1 cellular context compared by ENCODE assay signal in the genomic region with DNA sequence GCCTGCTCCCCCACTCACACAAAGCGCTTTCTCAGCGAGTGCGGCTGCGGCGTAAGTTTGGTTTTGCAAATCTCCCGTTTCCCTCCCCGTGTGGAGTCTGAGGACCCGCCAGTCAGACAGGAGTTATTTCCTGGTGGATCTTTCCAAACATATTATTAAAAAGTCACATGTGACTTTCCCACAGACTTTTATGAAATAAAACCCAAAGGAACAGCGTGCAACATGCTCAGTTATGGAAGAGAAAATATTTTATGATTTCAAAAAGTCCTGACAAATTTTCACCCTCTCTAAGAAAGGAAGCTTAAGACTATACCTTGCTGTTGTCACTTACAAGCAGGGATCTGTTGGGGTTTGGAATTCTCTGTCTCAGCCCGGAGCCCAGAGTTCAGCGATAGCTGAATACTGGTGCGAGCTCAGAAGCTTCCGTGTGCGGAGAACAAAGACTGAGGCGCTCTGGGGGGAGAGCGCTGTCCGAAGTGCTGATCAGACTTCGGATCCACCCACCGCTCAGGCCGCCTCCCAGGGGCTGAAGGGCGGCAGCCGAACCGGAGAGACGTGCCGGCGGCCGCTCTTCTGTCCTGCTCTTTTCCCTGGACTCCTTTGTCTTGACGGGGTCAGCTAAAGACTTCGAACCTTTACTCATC.
TF ChIP-seq lines count a peak whose summit lies in the region.

No MANE protein-coding gene starts in this region.

TF ChIP-seq in HepG2, 621 proteins besides CTCF, POLR2A, EP300 and RAD21 (continued from another document and continues in another):
- TF ChIP-seq, protein P1, sequence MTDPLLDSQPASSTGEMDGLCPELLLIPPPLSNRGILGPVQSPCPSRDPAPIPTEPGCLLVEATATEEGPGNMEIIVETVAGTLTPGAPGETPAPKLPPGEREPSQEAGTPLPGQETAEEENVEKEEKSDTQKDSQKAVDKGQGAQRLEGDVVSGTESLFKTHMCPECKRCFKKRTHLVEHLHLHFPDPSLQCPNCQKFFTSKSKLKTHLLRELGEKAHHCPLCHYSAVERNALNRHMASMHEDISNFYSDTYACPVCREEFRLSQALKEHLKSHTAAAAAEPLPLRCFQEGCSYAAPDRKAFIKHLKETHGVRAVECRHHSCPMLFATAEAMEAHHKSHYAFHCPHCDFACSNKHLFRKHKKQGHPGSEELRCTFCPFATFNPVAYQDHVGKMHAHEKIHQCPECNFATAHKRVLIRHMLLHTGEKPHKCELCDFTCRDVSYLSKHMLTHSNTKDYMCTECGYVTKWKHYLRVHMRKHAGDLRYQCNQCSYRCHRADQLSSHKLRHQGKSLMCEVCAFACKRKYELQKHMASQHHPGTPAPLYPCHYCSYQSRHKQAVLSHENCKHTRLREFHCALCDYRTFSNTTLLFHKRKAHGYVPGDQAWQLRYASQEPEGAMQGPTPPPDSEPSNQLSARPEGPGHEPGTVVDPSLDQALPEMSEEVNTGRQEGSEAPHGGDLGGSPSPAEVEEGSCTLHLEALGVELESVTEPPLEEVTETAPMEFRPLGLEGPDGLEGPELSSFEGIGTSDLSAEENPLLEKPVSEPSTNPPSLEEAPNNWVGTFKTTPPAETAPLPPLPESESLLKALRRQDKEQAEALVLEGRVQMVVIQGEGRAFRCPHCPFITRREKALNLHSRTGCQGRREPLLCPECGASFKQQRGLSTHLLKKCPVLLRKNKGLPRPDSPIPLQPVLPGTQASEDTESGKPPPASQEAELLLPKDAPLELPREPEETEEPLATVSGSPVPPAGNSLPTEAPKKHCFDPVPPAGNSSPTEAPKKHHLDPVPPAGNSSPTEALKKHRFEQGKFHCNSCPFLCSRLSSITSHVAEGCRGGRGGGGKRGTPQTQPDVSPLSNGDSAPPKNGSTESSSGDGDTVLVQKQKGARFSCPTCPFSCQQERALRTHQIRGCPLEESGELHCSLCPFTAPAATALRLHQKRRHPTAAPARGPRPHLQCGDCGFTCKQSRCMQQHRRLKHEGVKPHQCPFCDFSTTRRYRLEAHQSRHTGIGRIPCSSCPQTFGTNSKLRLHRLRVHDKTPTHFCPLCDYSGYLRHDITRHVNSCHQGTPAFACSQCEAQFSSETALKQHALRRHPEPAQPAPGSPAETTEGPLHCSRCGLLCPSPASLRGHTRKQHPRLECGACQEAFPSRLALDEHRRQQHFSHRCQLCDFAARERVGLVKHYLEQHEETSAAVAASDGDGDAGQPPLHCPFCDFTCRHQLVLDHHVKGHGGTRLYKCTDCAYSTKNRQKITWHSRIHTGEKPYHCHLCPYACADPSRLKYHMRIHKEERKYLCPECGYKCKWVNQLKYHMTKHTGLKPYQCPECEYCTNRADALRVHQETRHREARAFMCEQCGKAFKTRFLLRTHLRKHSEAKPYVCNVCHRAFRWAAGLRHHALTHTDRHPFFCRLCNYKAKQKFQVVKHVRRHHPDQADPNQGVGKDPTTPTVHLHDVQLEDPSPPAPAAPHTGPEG (CRISPR knock-in tag; IDR thresholded peaks at IDR 0.05), result peak; percentile 93
- TF ChIP-seq ZNF776 (CRISPR knock-in tag; IDR thresholded peaks at IDR 0.05) (peak; percentile 46; the same call in 1 of the 2 replicates), NCOR1 (IDR thresholded peaks at IDR 0.05; ENCODE audit: borderline replicate concordance, low read length) (no peak), ZNF317 (CRISPR knock-in tag; IDR thresholded peaks at IDR 0.05) (peak; percentile 92), SP5 (CRISPR knock-in tag; IDR thresholded peaks at IDR 0.05; ENCODE audit: borderline replicate concordance, low read depth) (peak; percentile 49; the same call in 1 of the 2 replicates), REL (CRISPR knock-in tag; conservative IDR thresholded peaks at IDR 0.05) (peak; percentile 88), SCMH1 (CRISPR knock-in tag; IDR thresholded peaks at IDR 0.05; ENCODE audit: borderline replicate concordance) (no peak), GABPB1 (CRISPR knock-in tag; IDR thresholded peaks at IDR 0.05) (peak; percentile 71), ZNF567 (CRISPR knock-in tag; IDR thresholded peaks at IDR 0.05; ENCODE audit: borderline replicate concordance) (0 out of 2 replicates have a peak, but pooled peaks have one; percentile 41), ZNF577 (CRISPR knock-in tag; IDR thresholded peaks at IDR 0.05; ENCODE audit: borderline replicate concordance, low read depth) (no peak), NFATC3 (CRISPR knock-in tag; IDR thresholded peaks at IDR 0.05) (0 out of 2 replicates have a peak, but pooled peaks have one; percentile 60), ZNF546 (CRISPR knock-in tag; conservative IDR thresholded peaks at IDR 0.05) (peak; percentile 95), TGIF2 (CRISPR knock-in tag; IDR thresholded peaks at IDR 0.05) (peak; percentile 96), ZNF660 (CRISPR knock-in tag; IDR thresholded peaks at IDR 0.05; ENCODE audit: borderline replicate concordance, low read depth) (0 out of 2 replicates have a peak, but pooled peaks have one; percentile 69), GPN1 (CRISPR knock-in tag; IDR thresholded peaks at IDR 0.05; ENCODE audit: borderline replicate concordance) (peak; percentile 97; the same call in 1 of the 2 replicates), KLF16 (CRISPR knock-in tag; IDR thresholded peaks at IDR 0.05) (peak in 1 of 2 experiments; percentile 100; a peak in 2 of 4 replicates), ZNF740 (CRISPR knock-in tag; IDR thresholded peaks at IDR 0.05) (peak; percentile 95)
- TF ChIP-seq, protein P2, sequence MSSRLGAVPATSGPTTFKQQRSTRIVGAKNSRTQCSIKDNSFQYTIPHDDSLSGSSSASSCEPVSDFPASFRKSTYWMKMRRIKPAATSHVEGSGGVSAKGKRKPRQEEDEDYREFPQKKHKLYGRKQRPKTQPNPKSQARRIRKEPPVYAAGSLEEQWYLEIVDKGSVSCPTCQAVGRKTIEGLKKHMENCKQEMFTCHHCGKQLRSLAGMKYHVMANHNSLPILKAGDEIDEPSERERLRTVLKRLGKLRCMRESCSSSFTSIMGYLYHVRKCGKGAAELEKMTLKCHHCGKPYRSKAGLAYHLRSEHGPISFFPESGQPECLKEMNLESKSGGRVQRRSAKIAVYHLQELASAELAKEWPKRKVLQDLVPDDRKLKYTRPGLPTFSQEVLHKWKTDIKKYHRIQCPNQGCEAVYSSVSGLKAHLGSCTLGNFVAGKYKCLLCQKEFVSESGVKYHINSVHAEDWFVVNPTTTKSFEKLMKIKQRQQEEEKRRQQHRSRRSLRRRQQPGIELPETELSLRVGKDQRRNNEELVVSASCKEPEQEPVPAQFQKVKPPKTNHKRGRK (CRISPR knock-in tag; IDR thresholded peaks at IDR 0.05), result no peak
- TF ChIP-seq, protein P3, sequence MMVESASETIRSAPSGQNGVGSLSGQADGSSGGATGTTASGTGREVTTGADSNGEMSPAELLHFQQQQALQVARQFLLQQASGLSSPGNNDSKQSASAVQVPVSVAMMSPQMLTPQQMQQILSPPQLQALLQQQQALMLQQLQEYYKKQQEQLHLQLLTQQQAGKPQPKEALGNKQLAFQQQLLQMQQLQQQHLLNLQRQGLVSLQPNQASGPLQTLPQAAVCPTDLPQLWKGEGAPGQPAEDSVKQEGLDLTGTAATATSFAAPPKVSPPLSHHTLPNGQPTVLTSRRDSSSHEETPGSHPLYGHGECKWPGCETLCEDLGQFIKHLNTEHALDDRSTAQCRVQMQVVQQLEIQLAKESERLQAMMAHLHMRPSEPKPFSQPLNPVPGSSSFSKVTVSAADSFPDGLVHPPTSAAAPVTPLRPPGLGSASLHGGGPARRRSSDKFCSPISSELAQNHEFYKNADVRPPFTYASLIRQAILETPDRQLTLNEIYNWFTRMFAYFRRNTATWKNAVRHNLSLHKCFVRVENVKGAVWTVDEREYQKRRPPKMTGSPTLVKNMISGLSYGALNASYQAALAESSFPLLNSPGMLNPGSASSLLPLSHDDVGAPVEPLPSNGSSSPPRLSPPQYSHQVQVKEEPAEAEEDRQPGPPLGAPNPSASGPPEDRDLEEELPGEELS (CRISPR knock-in tag; IDR thresholded peaks at IDR 0.05), result peak; percentile 57; the same call in 1 of the 2 replicates
- TF ChIP-seq, protein P4, sequence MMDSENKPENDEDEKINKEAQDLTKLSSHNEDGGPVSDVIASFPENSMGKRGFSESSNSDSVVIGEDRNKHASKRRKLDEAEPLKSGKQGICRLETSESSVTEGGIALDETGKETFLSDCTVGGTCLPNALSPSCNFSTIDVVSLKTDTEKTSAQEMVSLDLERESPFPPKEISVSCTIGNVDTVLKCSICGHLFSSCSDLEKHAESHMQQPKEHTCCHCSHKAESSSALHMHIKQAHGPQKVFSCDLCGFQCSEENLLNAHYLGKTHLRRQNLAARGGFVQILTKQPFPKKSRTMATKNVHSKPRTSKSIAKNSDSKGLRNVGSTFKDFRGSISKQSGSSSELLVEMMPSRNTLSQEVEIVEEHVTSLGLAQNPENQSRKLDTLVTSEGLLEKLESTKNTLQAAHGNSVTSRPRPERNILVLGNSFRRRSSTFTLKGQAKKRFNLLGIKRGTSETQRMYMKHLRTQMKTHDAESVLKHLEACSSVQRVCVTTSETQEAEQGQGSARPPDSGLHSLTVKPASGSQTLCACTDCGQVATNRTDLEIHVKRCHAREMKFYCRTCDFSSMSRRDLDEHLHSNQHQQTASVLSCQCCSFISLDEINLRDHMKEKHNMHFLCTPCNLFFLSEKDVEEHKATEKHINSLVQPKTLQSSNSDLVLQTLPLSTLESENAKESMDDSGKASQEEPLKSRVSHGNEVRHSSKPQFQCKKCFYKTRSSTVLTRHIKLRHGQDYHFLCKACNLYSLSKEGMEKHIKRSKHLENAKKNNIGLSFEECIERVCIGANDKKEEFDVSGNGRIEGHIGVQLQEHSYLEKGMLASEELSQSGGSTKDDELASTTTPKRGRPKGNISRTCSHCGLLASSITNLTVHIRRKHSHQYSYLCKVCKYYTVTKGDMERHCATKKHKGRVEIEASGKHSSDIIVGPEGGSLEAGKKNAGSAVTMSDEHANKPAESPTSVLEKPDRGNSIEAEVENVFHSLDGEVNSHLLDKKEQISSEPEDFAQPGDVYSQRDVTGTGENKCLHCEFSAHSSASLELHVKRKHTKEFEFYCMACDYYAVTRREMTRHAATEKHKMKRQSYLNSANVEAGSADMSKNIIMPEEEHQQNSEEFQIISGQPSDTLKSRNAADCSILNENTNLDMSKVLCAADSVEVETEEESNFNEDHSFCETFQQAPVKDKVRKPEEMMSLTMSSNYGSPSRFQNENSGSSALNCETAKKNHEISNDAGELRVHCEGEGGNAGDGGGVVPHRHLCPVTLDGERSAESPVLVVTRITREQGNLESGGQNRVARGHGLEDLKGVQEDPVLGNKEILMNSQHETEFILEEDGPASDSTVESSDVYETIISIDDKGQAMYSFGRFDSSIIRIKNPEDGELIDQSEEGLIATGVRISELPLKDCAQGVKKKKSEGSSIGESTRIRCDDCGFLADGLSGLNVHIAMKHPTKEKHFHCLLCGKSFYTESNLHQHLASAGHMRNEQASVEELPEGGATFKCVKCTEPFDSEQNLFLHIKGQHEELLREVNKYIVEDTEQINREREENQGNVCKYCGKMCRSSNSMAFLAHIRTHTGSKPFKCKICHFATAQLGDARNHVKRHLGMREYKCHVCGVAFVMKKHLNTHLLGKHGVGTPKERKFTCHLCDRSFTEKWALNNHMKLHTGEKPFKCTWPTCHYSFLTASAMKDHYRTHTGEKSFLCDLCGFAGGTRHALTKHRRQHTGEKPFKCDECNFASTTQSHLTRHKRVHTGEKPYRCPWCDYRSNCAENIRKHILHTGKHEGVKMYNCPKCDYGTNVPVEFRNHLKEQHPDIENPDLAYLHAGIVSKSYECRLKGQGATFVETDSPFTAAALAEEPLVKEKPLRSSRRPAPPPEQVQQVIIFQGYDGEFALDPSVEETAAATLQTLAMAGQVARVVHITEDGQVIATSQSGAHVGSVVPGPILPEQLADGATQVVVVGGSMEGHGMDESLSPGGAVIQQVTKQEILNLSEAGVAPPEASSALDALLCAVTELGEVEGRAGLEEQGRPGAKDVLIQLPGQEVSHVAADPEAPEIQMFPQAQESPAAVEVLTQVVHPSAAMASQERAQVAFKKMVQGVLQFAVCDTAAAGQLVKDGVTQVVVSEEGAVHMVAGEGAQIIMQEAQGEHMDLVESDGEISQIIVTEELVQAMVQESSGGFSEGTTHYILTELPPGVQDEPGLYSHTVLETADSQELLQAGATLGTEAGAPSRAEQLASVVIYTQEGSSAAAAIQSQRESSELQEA (CRISPR knock-in tag; IDR thresholded peaks at IDR 0.05; ENCODE audit: not compliant biosample characterization), result no peak
- TF ChIP-seq, protein P5, sequence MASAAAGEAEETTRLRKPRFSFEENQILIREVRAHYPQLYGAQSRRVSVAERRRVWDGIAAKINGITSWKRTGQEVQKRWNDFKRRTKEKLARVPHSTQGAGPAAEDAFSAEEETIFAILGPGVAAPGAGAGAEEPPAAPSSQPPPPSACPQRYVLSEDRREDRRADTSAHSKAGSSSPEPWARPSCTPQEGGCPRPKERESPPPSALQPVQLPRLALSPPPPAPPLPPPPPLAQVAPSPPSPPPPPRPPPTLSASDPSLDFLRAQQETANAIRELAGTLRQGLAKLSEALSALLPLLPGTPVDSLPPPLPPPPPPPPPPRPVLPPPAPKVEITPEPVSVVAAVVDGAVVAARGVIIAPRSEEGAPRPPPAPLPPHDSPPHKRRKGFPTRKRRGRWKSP (CRISPR knock-in tag; IDR thresholded peaks at IDR 0.05), result peak; percentile 87; the same call in 1 of the 2 replicates
- TF ChIP-seq, protein P6, sequence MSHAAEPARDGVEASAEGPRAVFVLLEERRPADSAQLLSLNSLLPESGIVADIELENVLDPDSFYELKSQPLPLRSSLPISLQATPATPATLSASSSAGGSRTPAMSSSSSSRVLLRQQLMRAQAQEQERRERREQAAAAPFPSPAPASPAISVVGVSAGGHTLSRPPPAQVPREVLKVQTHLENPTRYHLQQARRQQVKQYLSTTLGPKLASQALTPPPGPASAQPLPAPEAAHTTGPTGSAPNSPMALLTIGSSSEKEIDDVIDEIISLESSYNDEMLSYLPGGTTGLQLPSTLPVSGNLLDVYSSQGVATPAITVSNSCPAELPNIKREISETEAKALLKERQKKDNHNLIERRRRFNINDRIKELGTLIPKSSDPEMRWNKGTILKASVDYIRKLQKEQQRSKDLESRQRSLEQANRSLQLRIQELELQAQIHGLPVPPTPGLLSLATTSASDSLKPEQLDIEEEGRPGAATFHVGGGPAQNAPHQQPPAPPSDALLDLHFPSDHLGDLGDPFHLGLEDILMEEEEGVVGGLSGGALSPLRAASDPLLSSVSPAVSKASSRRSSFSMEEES (CRISPR knock-in tag; IDR thresholded peaks at IDR 0.05), result peak; percentile 96
- TF ChIP-seq, protein P7, sequence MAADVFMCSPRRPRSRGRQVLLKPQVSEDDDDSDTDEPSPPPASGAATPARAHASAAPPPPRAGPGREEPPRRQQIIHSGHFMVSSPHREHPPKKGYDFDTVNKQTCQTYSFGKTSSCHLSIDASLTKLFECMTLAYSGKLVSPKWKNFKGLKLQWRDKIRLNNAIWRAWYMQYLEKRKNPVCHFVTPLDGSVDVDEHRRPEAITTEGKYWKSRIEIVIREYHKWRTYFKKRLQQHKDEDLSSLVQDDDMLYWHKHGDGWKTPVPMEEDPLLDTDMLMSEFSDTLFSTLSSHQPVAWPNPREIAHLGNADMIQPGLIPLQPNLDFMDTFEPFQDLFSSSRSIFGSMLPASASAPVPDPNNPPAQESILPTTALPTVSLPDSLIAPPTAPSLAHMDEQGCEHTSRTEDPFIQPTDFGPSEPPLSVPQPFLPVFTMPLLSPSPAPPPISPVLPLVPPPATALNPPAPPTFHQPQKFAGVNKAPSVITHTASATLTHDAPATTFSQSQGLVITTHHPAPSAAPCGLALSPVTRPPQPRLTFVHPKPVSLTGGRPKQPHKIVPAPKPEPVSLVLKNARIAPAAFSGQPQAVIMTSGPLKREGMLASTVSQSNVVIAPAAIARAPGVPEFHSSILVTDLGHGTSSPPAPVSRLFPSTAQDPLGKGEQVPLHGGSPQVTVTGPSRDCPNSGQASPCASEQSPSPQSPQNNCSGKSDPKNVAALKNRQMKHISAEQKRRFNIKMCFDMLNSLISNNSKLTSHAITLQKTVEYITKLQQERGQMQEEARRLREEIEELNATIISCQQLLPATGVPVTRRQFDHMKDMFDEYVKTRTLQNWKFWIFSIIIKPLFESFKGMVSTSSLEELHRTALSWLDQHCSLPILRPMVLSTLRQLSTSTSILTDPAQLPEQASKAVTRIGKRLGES (CRISPR knock-in tag; IDR thresholded peaks at IDR 0.05; ENCODE audit: borderline replicate concordance), result peak; percentile 95
